8 cellular contexts compared by ENCODE assay signal in genomic region chr9:136411358-136411757, GRCh38. TPM values are rescaled to one million over a fixed set of nuclear protein-coding genes. Genes with fewer than 3 reads are reported as not detected.
DNase-seq lines count a peak whose midpoint lies in the region; ATAC-seq and TF ChIP-seq lines count a peak whose summit lies in the region.

No MANE protein-coding gene starts in this region.

- H3K36me3 ChIP-seq in CD4-positive, alpha-beta memory T cell (ENCODE audit: insufficient read depth, low read length): peaks cover 48% of the 10 kb centered on the region
- peaks cover 69% of the 10 kb centered on the region for H3K36me3 ChIP-seq in OCI-LY7 (ENCODE audit: insufficient read depth, low read length)

- no peaks in the 10 kb centered on the region for H4K20me1 ChIP-seq in OCI-LY7 (ENCODE audit: insufficient read depth, low read length)

- intact Hi-C loops in CD4-positive, alpha-beta memory T cell (cut with micrococcal nuclease): no loop called here
- intact Hi-C loops in OCI-LY7 (cut with micrococcal nuclease; ENCODE audit: unreplicated experiment): loop anchor here (2.0 kb wide), 1 partner anchor 71 kb away; the partner anchor contains the start of gene SEC16A

- peaks cover 35 to 62% of the 10 kb centered on the region in 2 donors for H3K36me3 Mint-ChIP-seq in CD4-positive, alpha-beta memory T cell
- H3K36me3 Mint-ChIP-seq in osteocyte (ENCODE audit: unreplicated experiment): peaks cover 26% of the 10 kb centered on the region

- peak overlapping the region; percentile 93 for H3K27ac ChIP-seq in CD4-positive, alpha-beta memory T cell (ENCODE audit: low read depth, low read length)
- no peak overlapping the region for H3K27ac ChIP-seq in OCI-LY7 (ENCODE audit: low read depth, low read length, poor library complexity, severe bottlenecking)

- peak overlapping the region; percentile 71 to 85 for H3K4me3 ChIP-seq in CD4-positive, alpha-beta memory T cell (ENCODE audit: low read length in 2 of 2)
- H3K4me3 ChIP-seq in OCI-LY7 (ENCODE audit: low read depth, low read length, poor library complexity, severe bottlenecking): peak overlapping the region; percentile 92
- peak overlapping the region; percentile 96 for H3K4me3 ChIP-seq in epithelial cell of esophagus (ENCODE audit: low read length)

- H3K9me3 Mint-ChIP-seq in CD4-positive, alpha-beta memory T cell: peaks cover 0 to 2% (median 0%) of the 10 kb centered on the region in 8 donors
- no peaks in the 10 kb centered on the region for H3K9me3 Mint-ChIP-seq in osteocyte (ENCODE audit: unreplicated experiment)

- peak overlapping the region; percentile 81 to 95 (median 93) for H3K27ac Mint-ChIP-seq in CD4-positive, alpha-beta memory T cell
- H3K27ac Mint-ChIP-seq in osteocyte (ENCODE audit: unreplicated experiment): peak overlapping the region; percentile 86

- H2AFZ ChIP-seq in OCI-LY7 (ENCODE audit: low read length): no peak overlapping the region

- BruUV-seq in OCI-LY7 (replicated peaks; lab: Mats Ljungman, UMichigan): TSS peak; percentile 76

- no peaks in the 10 kb centered on the region for H3K27me3 Mint-ChIP-seq in CD4-positive, alpha-beta memory T cell
- H3K27me3 Mint-ChIP-seq in osteocyte (ENCODE audit: unreplicated experiment): no peaks in the 10 kb centered on the region

- no peak for DNase-seq in CD4-positive, alpha-beta memory T cell
- DNase-seq in OCI-LY7 (ENCODE audit: low spot score) (no peak), epithelial cell of esophagus (ENCODE audit: low read depth) (no peak), osteocyte (ENCODE audit: extremely low spot score, unreplicated experiment) (no peak), NCI-H1048 (lab: John Stamatoyannopoulos, UW) (no peak), NCI-H226 (no peak)
- DNase-seq in stimulated activated CD4-positive, alpha-beta T cell treated with anti-CD3 and anti-CD28 coated beads, Interleukin-2, amount 100 ng/mL, for 24 hours: no peak

- no peaks in the 10 kb centered on the region for H3K27me3 ChIP-seq in CD4-positive, alpha-beta memory T cell (ENCODE audit: insufficient read depth, low read length)

- H3K4me1 ChIP-seq in CD4-positive, alpha-beta memory T cell (ENCODE audit: insufficient read depth, low read length): peaks cover 29% of the 10 kb centered on the region
- peaks cover 26% of the 10 kb centered on the region for H3K4me1 ChIP-seq in OCI-LY7 (ENCODE audit: insufficient read depth, low read length, poor library complexity, severe bottlenecking)

- H3K4me3 Mint-ChIP-seq in CD4-positive, alpha-beta memory T cell: peak overlapping the region; percentile 86 to 91 (median 88)
- peak overlapping the region; percentile 89 for H3K4me3 Mint-ChIP-seq in osteocyte (ENCODE audit: unreplicated experiment)

- peaks cover 49% of the 10 kb centered on the region for H3K79me2 ChIP-seq in OCI-LY7 (ENCODE audit: insufficient read depth, low read depth, low read length)

- TF ChIP-seq CTCF in OCI-LY7 (conservative IDR thresholded peaks at IDR 0.05; ENCODE audit: low read length) (no peak), epithelial cell of esophagus (IDR thresholded peaks at IDR 0.05; ENCODE audit: insufficient read depth, low read depth, low read length, missing control alignments) (no peak), osteocyte (IDR thresholded peaks at IDR 0.05) (no peak)

- H3K4me1 Mint-ChIP-seq in CD4-positive, alpha-beta memory T cell: peaks cover 21 to 56% (median 37%) of the 10 kb centered on the region in 4 donors
- H3K4me1 Mint-ChIP-seq in osteocyte (ENCODE audit: unreplicated experiment): peaks cover 32% of the 10 kb centered on the region

- no peak for ATAC-seq in HG03025 (IDR thresholded peaks at IDR 0.05; ENCODE audit: low FRiP score, unreplicated experiment)

- no peaks in the 10 kb centered on the region for H3K9me3 ChIP-seq in CD4-positive, alpha-beta memory T cell (ENCODE audit: control insufficient read depth in 1 of 2, low read length in 2 of 2)
- H3K9me3 ChIP-seq in OCI-LY7 (ENCODE audit: low read length): no peaks in the 10 kb centered on the region

- no peaks in the 10 kb centered on the region for H3K9me2 ChIP-seq in OCI-LY7 (ENCODE audit: insufficient read depth, low read length)

- POLR2A ChIA-PET in CD4-positive, alpha-beta memory T cell (lab: Charles Lee; ENCODE audit: partially characterized antibody): interaction anchor here (3.5 to 4.6 kb wide), 2 partner anchors 11 to 48 kb away, joined by 21 to 36 read pairs; partner anchors contain the start of genes DNLZ and SNAPC4
- POLR2A ChIA-PET in OCI-LY7 (lab: Charles Lee): interaction anchor here (0.6 to 0.9 kb wide), 2 partner anchors 10 to 16 kb away, joined by 3 read pairs; no protein-coding TSS in a partner anchor

- H3K4me2 ChIP-seq in OCI-LY7 (ENCODE audit: low read length): peak overlapping the region; percentile 83

- CTCF ChIA-PET in CD4-positive, alpha-beta memory T cell (lab: Charles Lee; ENCODE audit: partially characterized antibody): interaction anchor here (0.8 to 1.0 kb wide), 3 partner anchors 8 to 31 kb away, joined by 3 read pairs; no protein-coding TSS in a partner anchor
- CTCF ChIA-PET in OCI-LY7 (lab: Charles Lee; ENCODE audit: unreplicated experiment): no interaction called here

RNA-seq across cellular contexts. Expression of gene PMPCA, which starts 0.9 kb away (rescaled TPM):
- 10 to 100 TPM; 71.8 to 73.3 TPM for total RNA-seq in CD4-positive, alpha-beta memory T cell
- 10 to 100 TPM; 44.2 to 45.2 TPM for polyA plus RNA-seq in CD4-positive, alpha-beta memory T cell
- 53.3 and 60.4 TPM in 2 replicates for total RNA-seq in OCI-LY7 (2014; rRNA removed; shearing (Covaris generic))
- 76.1 and 76.4 TPM in 2 replicates for total RNA-seq in OCI-LY7 (2022)
- total RNA-seq in osteocyte: 51.9 and 52.8 TPM in 2 replicates

RNA-seq across cellular contexts. Expression of gene ENTR1, which starts 0.9 kb away (rescaled TPM):
- 10 to 100 TPM; 82.9 to 85.9 TPM for total RNA-seq in CD4-positive, alpha-beta memory T cell
- polyA plus RNA-seq in CD4-positive, alpha-beta memory T cell: 10 to 100 TPM in 1 of 2 donors, 1 to 10 TPM in 1; 8.3 to 12.7 TPM
- total RNA-seq in OCI-LY7 (2014; rRNA removed; shearing (Covaris generic)): 87.2 and 103 TPM in 2 replicates
- total RNA-seq in OCI-LY7 (2022): 102 and 109 TPM in 2 replicates
- 54.8 and 57.9 TPM in 2 replicates for total RNA-seq in osteocyte

RNA-seq across cellular contexts. Expression of gene SNAPC4, which starts 11.4 kb away (rescaled TPM):
- 10 to 100 TPM; 13.1 to 15.4 TPM for total RNA-seq in CD4-positive, alpha-beta memory T cell
- polyA plus RNA-seq in CD4-positive, alpha-beta memory T cell: 1 to 10 TPM in 1 of 2 donors, under 1 TPM in 1; 0.35 to 2.1 TPM
- 10.2 and 13.4 TPM in 2 replicates for total RNA-seq in OCI-LY7 (2014; rRNA removed; shearing (Covaris generic))
- 15.4 and 16.8 TPM in 2 replicates for total RNA-seq in OCI-LY7 (2022)
- total RNA-seq in osteocyte: 8.9 and 9.9 TPM in 2 replicates

RNA-seq across cellular contexts. Expression of gene INPP5E, which starts 28.3 kb away (rescaled TPM):
- total RNA-seq in CD4-positive, alpha-beta memory T cell: 10 to 100 TPM; 29.1 to 31.2 TPM
- 1 to 10 TPM; 2.0 to 5.0 TPM for polyA plus RNA-seq in CD4-positive, alpha-beta memory T cell
- 16.7 and 20.2 TPM in 2 replicates for total RNA-seq in OCI-LY7 (2014; rRNA removed; shearing (Covaris generic))
- total RNA-seq in OCI-LY7 (2022): 21.3 and 27.8 TPM in 2 replicates
- total RNA-seq in osteocyte: 16.0 and 16.7 TPM in 2 replicates

RNA-seq across cellular contexts. Expression of gene CARD9, which starts 37.9 kb away (rescaled TPM):
- total RNA-seq in CD4-positive, alpha-beta memory T cell: 1 to 10 TPM in 1 of 2 experiments, under 1 TPM in 1; 0.70 to 1.2 TPM
- under 1 TPM in 1 of 2 donors, not detected in 1; 0.41 TPM for polyA plus RNA-seq in CD4-positive, alpha-beta memory T cell
- 0.92 and 1.8 TPM in 2 replicates for total RNA-seq in OCI-LY7 (2014; rRNA removed; shearing (Covaris generic))
- total RNA-seq in OCI-LY7 (2022) (1.7 and 2.1 TPM in 2 replicates), osteocyte (0.89 and 0.94 TPM in 2 replicates)
